Comparison of ENCODE assay signal across 8 cellular contexts in the genomic region with DNA sequence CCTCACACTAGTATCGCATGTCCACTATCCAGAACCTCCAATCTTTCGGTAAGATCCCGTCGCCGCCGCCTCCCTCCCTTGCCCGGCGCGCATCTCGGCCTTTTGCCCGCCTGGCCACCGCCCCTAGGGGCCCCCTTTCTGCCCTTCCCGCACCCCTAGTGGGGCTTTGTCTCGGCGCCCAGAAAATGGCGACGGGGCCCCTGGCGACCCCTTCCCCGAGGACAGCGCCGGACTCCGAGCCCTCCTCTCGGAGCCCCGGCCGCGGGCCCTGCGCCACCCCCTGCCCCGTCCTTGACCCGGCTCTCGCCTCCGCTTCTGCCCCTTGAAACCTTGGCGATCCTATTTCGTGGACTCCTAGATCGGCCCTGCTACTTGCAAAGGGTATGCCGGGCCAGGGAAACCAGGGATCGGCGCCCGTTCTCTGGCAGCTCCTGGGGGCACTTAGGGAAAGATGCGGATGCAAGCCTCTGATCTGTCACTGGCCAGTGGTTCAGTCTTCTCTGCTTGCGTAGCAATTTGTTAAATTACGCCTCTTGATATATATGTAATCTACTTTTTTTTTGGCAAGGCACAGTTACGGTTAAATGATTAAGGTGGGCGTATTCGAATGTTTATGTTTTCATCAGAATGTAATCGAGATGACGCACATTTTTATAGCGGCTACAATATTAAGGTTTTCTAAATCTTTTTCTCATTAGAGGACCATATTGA. TPM values are rescaled to one million over a fixed set of nuclear protein-coding genes. Genes with fewer than 3 reads are reported as not detected.
A peak's percentile ranks its signal among the peaks of the same experiment; 100 is the strongest.
DNase-seq lines count a peak whose midpoint lies in the region; ATAC-seq and TF ChIP-seq lines count a peak whose summit lies in the region.

No MANE protein-coding gene starts in this region.

- H2AFZ ChIP-seq in smooth muscle cell (ENCODE audit: low read depth) = peak overlapping the region; percentile 86

- H3K4me2 ChIP-seq in smooth muscle cell = peak overlapping the region; percentile 99

- H3F3A ChIP-seq in smooth muscle cell (ENCODE audit: low read depth) = peaks cover 9% of the 10 kb centered on the region

- H3K36me3 ChIP-seq in BJ (ENCODE audit: control insufficient read depth, insufficient read depth, low read length) (peaks cover 4% of the 10 kb centered on the region), SK-N-MC (ENCODE audit: insufficient read depth, low read length) (peaks cover 17% of the 10 kb centered on the region), smooth muscle cell (ENCODE audit: low read depth) (peaks cover 5% of the 10 kb centered on the region)

- no peak for DNase-seq in BJ (ENCODE audit: low read depth)
- no peak for DNase-seq in SK-N-MC (ENCODE audit: low read depth, low spot score)
- peak in 41 of 61 donors; percentile 6 to 75 (median 41) for DNase-seq in caudate nucleus (lab: John Stamatoyannopoulos, UW)
- peak; percentile 50 for DNase-seq in iris pigment epithelial cell (ENCODE audit: low read depth)
- peak; percentile 51 for DNase-seq in smooth muscle cell (lab: John Stamatoyannopoulos, UW; ENCODE audit: unreplicated experiment)
- no peak for DNase-seq in epidermal melanocyte (ENCODE audit: insufficient read length, low spot score)

- H3K27me3 ChIP-seq in BJ (ENCODE audit: control insufficient read depth, insufficient read depth, low read length) = no peaks in the 10 kb centered on the region
- H3K27me3 ChIP-seq in smooth muscle cell (ENCODE audit: low read depth) = no peaks in the 10 kb centered on the region

- H3K9me3 ChIP-seq in SK-N-MC (ENCODE audit: low read depth, low read length) = no peaks in the 10 kb centered on the region
- H3K9me3 ChIP-seq in smooth muscle cell (replicated peaks; ENCODE audit: low read depth) = no peaks in the 10 kb centered on the region

- H3K9ac ChIP-seq in SK-N-MC (ENCODE audit: insufficient read length) (peak overlapping the region; percentile 88), smooth muscle cell (ENCODE audit: low read depth) (peak overlapping the region; percentile 99)

- TF ChIP-seq CTCF in BJ (IDR thresholded peaks at IDR 0.05; ENCODE audit: insufficient read depth, low read depth, low read length) = 0 out of 2 replicates have a peak, but pooled peaks have one; percentile 8
- TF ChIP-seq CTCF in smooth muscle cell (IDR thresholded peaks at IDR 0.05; ENCODE audit: borderline replicate concordance, insufficient read depth, poor library complexity, severe bottlenecking) = no peak

- peaks cover 18% of the 10 kb centered on the region for H3K79me2 ChIP-seq in smooth muscle cell (ENCODE audit: low read depth)

- H3K27ac ChIP-seq in SK-N-MC (no peak overlapping the region), caudate nucleus (ENCODE audit: low read depth, low read length) (peak overlapping the region; percentile 88), smooth muscle cell (ENCODE audit: low read depth) (peak overlapping the region; percentile 93)

- no peaks in the 10 kb centered on the region for H4K20me1 ChIP-seq in smooth muscle cell (ENCODE audit: low read depth)

- POLR2A ChIA-PET in BJ (lab: Charles Lee) = interaction anchor here (0.6 kb wide), 1 partner anchor 23 kb away, joined by 3 read pairs; no protein-coding TSS in a partner anchor

- CTCF ChIA-PET in BJ (lab: Yijun Ruan, JAX) = interaction anchor here (0.7 to 14.1 kb wide), 4 partner anchors 10 to 1680 kb away, joined by 4 to 245 read pairs (median 8); no protein-coding TSS in a partner anchor

- H3K4me3 ChIP-seq in BJ (ENCODE audit: low read depth, low read length) (peak overlapping the region; percentile 94), SK-N-MC (peak overlapping the region; percentile 82), smooth muscle cell (peak overlapping the region; percentile 95)

- WGBS in smooth muscle cell (ENCODE audit: low lambda C conversion rate) = under 1% methylated on average over 45 of the region's 47 CpGs

- peaks cover 13% of the 10 kb centered on the region for H3K4me1 ChIP-seq in smooth muscle cell (ENCODE audit: low read depth)

- ATAC-seq in GM18909 (IDR thresholded peaks at IDR 0.05; ENCODE audit: poor library complexity, unreplicated experiment) = peak; percentile 32
- ATAC-seq in HG03108 (IDR thresholded peaks at IDR 0.05; ENCODE audit: unreplicated experiment) = peak; percentile 19

RNA-seq across cellular contexts. Expression of a gene that starts 0.6 kb away (rescaled TPM):
- polyA plus RNA-seq in BJ (2011; rRNA removed) = 18.6 and 38.9 TPM in 2 replicates
- polyA minus RNA-seq in BJ (2011; rRNA and poly(A)+ RNA removed) = 8.2 and 9.7 TPM in 2 replicates
- 36.9 and 46.8 TPM in 2 replicates for total RNA-seq in smooth muscle cell
- polyA plus RNA-seq in smooth muscle cell = 87.7 and 91.7 TPM in 2 replicates

Comparison
In these comparisons a context has a peak if more than half of its experiments do, and no peak if none do; other contexts are left out.
1. DNase-seq: peak in caudate nucleus (41 of 61), iris pigment epithelial cell (single experiment) and smooth muscle cell (single experiment); none in BJ (single experiment), SK-N-MC (single experiment) and epidermal melanocyte (single experiment).
2. Peak in every context shown above with its lines, with median percentiles within 50 percentile points of each other: H3K4me3 ChIP-seq.